Comparison of ENCODE assay signal across 8 cellular contexts in the genomic region with DNA sequence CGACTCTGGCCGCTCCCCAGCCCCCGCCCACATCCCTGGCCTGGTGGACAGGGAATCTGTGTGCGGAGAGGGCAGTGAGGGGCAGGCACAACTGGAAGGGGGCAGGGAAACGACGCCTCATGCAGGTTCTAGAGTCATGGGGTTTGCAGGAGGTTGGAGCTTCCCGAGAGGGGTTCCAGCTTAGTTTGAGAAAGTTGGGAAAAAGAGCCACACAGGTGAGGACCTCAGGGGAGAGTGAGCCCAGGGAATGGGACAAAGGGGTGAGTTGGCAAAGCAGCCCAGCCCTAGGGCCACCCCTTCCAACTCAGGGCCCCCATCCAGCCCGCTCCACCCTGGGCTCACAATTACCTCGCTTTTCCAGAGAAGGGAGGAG. TPM values are rescaled to one million over a fixed set of nuclear protein-coding genes. Genes with fewer than 3 reads are reported as not detected.
DNase-seq lines count a peak whose midpoint lies in the region; ATAC-seq and TF ChIP-seq lines count a peak whose summit lies in the region.

No MANE protein-coding gene starts in this region.

- in situ Hi-C loops in G401 (cut with HindIII; ENCODE audit: low sequenced_read_pairs) = no loop called here

- peak overlapping the region; percentile 77 for H3K9ac ChIP-seq in SK-N-SH

- H3K27ac ChIP-seq in SK-N-SH (ENCODE audit: low read depth in 2 of 2, low read length in 1 of 2) = peak overlapping the region; percentile 64 to 98; a peak in 3 of 4 replicates
- H3K27ac ChIP-seq in gastroesophageal sphincter = peak overlapping the region; percentile 15 to 88 (median 77)

- TF ChIP-seq EP300 in SK-N-SH (IDR thresholded peaks at IDR 0.05; ENCODE audit: borderline replicate concordance in 1 of 2, low read depth in 1 of 2, low read length in 1 of 2) = peak in 1 of 2 experiments; percentile 27; a peak in 1 of 4 replicates
- no peak for TF ChIP-seq EP300 in gastroesophageal sphincter (IDR thresholded peaks at IDR 0.05)

- peak; percentile 56 for ATAC-seq in gastroesophageal sphincter
- no peak for ATAC-seq in HG02610 (IDR thresholded peaks at IDR 0.05; ENCODE audit: unreplicated experiment)

- H3K36me3 ChIP-seq in SK-N-SH (replicated peaks in 1 of 2; ENCODE audit: control insufficient read depth in 1 of 2, insufficient read depth in 2 of 2, low read length in 1 of 2) (no peaks in the 10 kb centered on the region), gastroesophageal sphincter (no peaks in the 10 kb centered on the region)

- H3K9me3 ChIP-seq in SK-N-SH (no peaks in the 10 kb centered on the region), gastroesophageal sphincter (no peaks in the 10 kb centered on the region)

- POLR2A ChIA-PET in SK-N-SH (lab: Yijun Ruan, JAX) = interaction anchor here (0.7 to 3.0 kb wide), 13 partner anchors 9 to 75 kb away, joined by 3 to 27 read pairs (median 8); partner anchors contain the start of genes C2orf81, INO80B, MRPL53 and TLX2

- peaks cover 30% of the 10 kb centered on the region for H3K79me2 ChIP-seq in SK-N-SH (ENCODE audit: insufficient read depth)

- CTCF ChIA-PET in SK-N-SH (lab: Yijun Ruan, JAX) = interaction anchor here (0.7 to 2.5 kb wide), 9 partner anchors 10 to 105 kb away, joined by 3 to 9 read pairs (median 3); partner anchors contain the start of genes INO80B and WBP1

- TF ChIP-seq CTCF in SK-N-SH (IDR thresholded peaks at IDR 0.05) (no peak), gastroesophageal sphincter (IDR thresholded peaks at IDR 0.05) (no peak)

- H3K27me3 ChIP-seq in SK-N-SH (ENCODE audit: insufficient read depth) (no peaks in the 10 kb centered on the region), gastroesophageal sphincter (peaks cover 29% of the 10 kb centered on the region)

- 0% methylated on average over 8 of the region's 9 CpGs for WGBS in SK-N-SH (ENCODE audit: low lambda C conversion rate)
- 0 to 7% methylated on average over 3 of the region's 9 CpGs for WGBS in gastroesophageal sphincter (ENCODE audit: low coverage in 1 of 2), 2 donors

- no peak for TF ChIP-seq POLR2A in gastroesophageal sphincter (IDR thresholded peaks at IDR 0.05)

- H3K4me2 ChIP-seq in SK-N-SH = peak overlapping the region; percentile 97

- peaks cover 6% of the 10 kb centered on the region for H3F3A ChIP-seq in SK-N-SH (replicated peaks; ENCODE audit: insufficient read depth)

- H2AFZ ChIP-seq in SK-N-SH (ENCODE audit: low read depth) = peak overlapping the region; percentile 95

- peaks cover 20 to 27% of the 10 kb centered on the region in 2 experiments; a peak in 3 of 4 replicates for H3K4me1 ChIP-seq in SK-N-SH (ENCODE audit: control insufficient read depth in 1 of 2, insufficient read depth in 2 of 2, low read depth in 1 of 2, low read length in 1 of 2)
- peaks cover 0 to 66% (median 13%) of the 10 kb centered on the region in 3 donors for H3K4me1 ChIP-seq in gastroesophageal sphincter

- DNase-seq in SK-N-SH (peak; percentile 84), nucleus accumbens (lab: John Stamatoyannopoulos, UW) (peak in 53 of 56 donors; percentile 17 to 95 (median 88)), HuH-7.5 (ENCODE audit: low spot score) (no peak), DMS79 treated with DMSO at 0.1 percent for 48 hours (lab: John Stamatoyannopoulos, UW) (no peak), G401 (ENCODE audit: low spot score) (no peak)

- no peak for TF ChIP-seq RAD21 in SK-N-SH (IDR thresholded peaks at IDR 0.05; ENCODE audit: low read length)

- no peaks in the 10 kb centered on the region for H4K20me1 ChIP-seq in SK-N-SH (ENCODE audit: insufficient read depth)

- peak overlapping the region; percentile 66; the same call in 1 of the 2 replicates for H3K4me3 ChIP-seq in GM08714 (ENCODE audit: low read length)
- H3K4me3 ChIP-seq in SK-N-SH (ENCODE audit: low read depth in 2 of 2, low read length in 1 of 2) = peak overlapping the region; percentile 73 to 75
- H3K4me3 ChIP-seq in gastroesophageal sphincter = peak overlapping the region; percentile 48 to 49

- H3K9me2 ChIP-seq in SK-N-SH = no peaks in the 10 kb centered on the region

TF ChIP-seq in SK-N-SH, 30 proteins besides CTCF, POLR2A, EP300 and RAD21:
- TF ChIP-seq MXI1 (IDR thresholded peaks at IDR 0.05; ENCODE audit: low read depth, low read length) = 0 out of 2 replicates have a peak, but pooled peaks have one; percentile 55
- no peak for TF ChIP-seq NRF1 (IDR thresholded peaks at IDR 0.05; ENCODE audit: low read depth, low read length)
- TF ChIP-seq SIN3A (IDR thresholded peaks at IDR 0.05; ENCODE audit: borderline replicate concordance, low read depth, low read length) = 0 out of 2 replicates have a peak, but pooled peaks have one; percentile 1
- TF ChIP-seq JUND (IDR thresholded peaks at IDR 0.05) = no peak
- TF ChIP-seq CHD2 (IDR thresholded peaks at IDR 0.05; ENCODE audit: low read length, partially characterized antibody) = peak; percentile 27
TF ChIP-seq in SK-N-SH: peak in this region for 3.

RNA-seq across cellular contexts. Expression of gene RTKN, which starts 1.7 kb away (rescaled TPM):
- 22.6 and 23.4 TPM in 2 replicates for polyA plus RNA-seq in SK-N-SH (2012; rRNA removed)
- 8.6 and 13.1 TPM in 2 replicates for polyA plus RNA-seq in SK-N-SH (2012; cell fraction: cytosol; rRNA removed)
- polyA plus RNA-seq in SK-N-SH (2012; cell fraction: nucleus; rRNA removed) = 80.0 and 93.6 TPM in 2 replicates
- total RNA-seq in gastroesophageal sphincter = 10 to 100 TPM; 10.9 to 17.3 (median 14.0) TPM
- total RNA-seq in G401 (2014; rRNA removed; shearing (Covaris generic)) = 46.5 and 56.2 TPM in 2 replicates

RNA-seq across cellular contexts. Expression of gene INO80B, which starts 14.9 kb away (rescaled TPM):
- polyA plus RNA-seq in SK-N-SH (2012; rRNA removed) = 41.7 and 48.4 TPM in 2 replicates
- 20.6 and 28.3 TPM in 2 replicates for polyA plus RNA-seq in SK-N-SH (2012; cell fraction: cytosol; rRNA removed)
- 259 and 308 TPM in 2 replicates for polyA plus RNA-seq in SK-N-SH (2012; cell fraction: nucleus; rRNA removed)
- 10 to 100 TPM; 14.3 to 26.4 (median 19.2) TPM for total RNA-seq in gastroesophageal sphincter
- total RNA-seq in G401 (2014; rRNA removed; shearing (Covaris generic)) = 7.8 and 15.7 TPM in 2 replicates

RNA-seq across cellular contexts. Expression of gene WBP1, which starts 18.2 kb away (rescaled TPM):
- polyA plus RNA-seq in SK-N-SH (2012; rRNA removed) = 184 and 193 TPM in 2 replicates
- 70.5 and 98.4 TPM in 2 replicates for polyA plus RNA-seq in SK-N-SH (2012; cell fraction: cytosol; rRNA removed)
- polyA plus RNA-seq in SK-N-SH (2012; cell fraction: nucleus; rRNA removed) = 969 and 1,280 TPM in 2 replicates
- total RNA-seq in gastroesophageal sphincter = 10 to 100 TPM; 44.2 to 91.5 (median 47.0) TPM
- total RNA-seq in G401 (2014; rRNA removed; shearing (Covaris generic)) = 59.6 and 72.2 TPM in 2 replicates

RNA-seq across cellular contexts. Expression of gene WDR54, which starts 18.5 kb away (rescaled TPM):
- 50.7 and 61.6 TPM in 2 replicates for polyA plus RNA-seq in SK-N-SH (2012; rRNA removed)
- polyA plus RNA-seq in SK-N-SH (2012; cell fraction: cytosol; rRNA removed) = 26.2 and 39.5 TPM in 2 replicates
- 54.2 and 62.7 TPM in 2 replicates for polyA plus RNA-seq in SK-N-SH (2012; cell fraction: nucleus; rRNA removed)
- 10 to 100 TPM in 1 of 4 donors, 1 to 10 TPM in 3; 4.2 to 12.4 (median 8.8) TPM for total RNA-seq in gastroesophageal sphincter
- total RNA-seq in G401 (2014; rRNA removed; shearing (Covaris generic)) = 88.5 and 104 TPM in 2 replicates

RNA-seq across cellular contexts. Expression of gene C2orf81, which starts 18.6 kb away (rescaled TPM):
- polyA plus RNA-seq in SK-N-SH (2012; rRNA removed) = 1.2 and 2.5 TPM in 2 replicates
- 0.85 and 2.1 TPM in 2 replicates for polyA plus RNA-seq in SK-N-SH (2012; cell fraction: cytosol; rRNA removed)
- polyA plus RNA-seq in SK-N-SH (2012; cell fraction: nucleus; rRNA removed) = 3.4 and 4.9 TPM in 2 replicates
- total RNA-seq in gastroesophageal sphincter = 1 to 10 TPM in 3 of 4 donors, under 1 TPM in 1; 0.62 to 1.4 (median 1.2) TPM
- total RNA-seq in G401 (2014; rRNA removed; shearing (Covaris generic)) = 0.95 and 2.8 TPM in 2 replicates

Comparison
In these comparisons a context has a peak if more than half of its experiments do, and no peak if none do; other contexts are left out.
1. DNase-seq: peak in SK-N-SH (single experiment) and nucleus accumbens (53 of 56); none in HuH-7.5 (single experiment), DMS79 treated with DMSO at 0.1 percent for 48 hours (single experiment) and G401 (single experiment).
2. Peak in every context shown above with its lines, with median percentiles within 50 percentile points of each other: H3K4me3 ChIP-seq.